In genomic region chr16:50690177-50690576, GRCh38 we compare ENCODE assay signal across 21 cellular contexts.
DNase-seq lines count a peak whose midpoint lies in the region; ATAC-seq and TF ChIP-seq lines count a peak whose summit lies in the region.
"Had no signal": no experiment of that assay in that cellular context is flagged by ENCODE, and none has a peak within 500 bp of the region (broad histone marks: within the 10 kb centered on the region; RNA-seq: fewer than 3 reads in every experiment).

No MANE protein-coding gene starts in this region.

- TF ChIP-seq CTCF in GM10266 (IDR thresholded peaks at IDR 0.05; ENCODE audit: control insufficient read depth, insufficient read depth, low read depth, missing control alignments) (no peak), neutrophil (IDR thresholded peaks at IDR 0.05) (no peak)

- ATAC-seq in GM18868 (IDR thresholded peaks at IDR 0.05; ENCODE audit: unreplicated experiment) (peak; percentile 53), HG03442 (IDR thresholded peaks at IDR 0.05; ENCODE audit: unreplicated experiment) (peak; percentile 46), GM18519 (IDR thresholded peaks at IDR 0.05; ENCODE audit: low FRiP score, unreplicated experiment) (no peak), HG03139 (IDR thresholded peaks at IDR 0.05; ENCODE audit: unreplicated experiment) (no peak)
- ATAC-seq: A549, HCT116 had no signal

- H3K9me3 ChIP-seq in neutrophil, result no peaks in the 10 kb centered on the region
- H3K9me3 ChIP-seq: A549, BLaER1 had no signal

- H3K27ac ChIP-seq in neutrophil, result peak overlapping the region; percentile 93
- H3K27ac ChIP-seq: 22Rv1, A549, BLaER1 had no signal

- H3K4me3 ChIP-seq in neutrophil (ENCODE audit: low read depth in 1 of 2, low read length in 1 of 2), result no peak overlapping the region
- H3K4me3 ChIP-seq: A549, BLaER1 had no signal

- DNase-seq in GM10266 (ENCODE audit: extremely low spot score), result peak; percentile 68
- no peak for DNase-seq in stimulated activated CD4-positive, alpha-beta T cell treated with anti-CD3 and anti-CD28 coated beads, Interleukin-12 subunit alpha, Interleukin-12 subunit beta, amount 100 ng/mL, for 4 hours
- DNase-seq: AML-193; CD4-positive, alpha-beta memory T cell; DMS153; DMS79 treated with DMSO at 0.1 percent for 48 hours; GF-D8; GOT3; H7; HFFc6; Kasumi-1; KBM-7 had no signal

- H3K36me3 ChIP-seq in neutrophil, result no peaks in the 10 kb centered on the region
- H3K36me3 ChIP-seq: BLaER1 had no signal

- no peaks in the 10 kb centered on the region for H3K27me3 ChIP-seq in neutrophil
- H3K27me3 ChIP-seq: BLaER1 had no signal

- peaks cover 67 to 73% of the 10 kb centered on the region in 2 experiments for H3K4me1 ChIP-seq in neutrophil (ENCODE audit: control insufficient read depth in 1 of 2, insufficient read depth in 1 of 2, low read depth in 1 of 2, low read length in 1 of 2)
- H3K4me1 ChIP-seq: A549 had no signal

Comparison
In these comparisons a context has a peak if more than half of its experiments do, and no peak if none do; other contexts are left out.
1. ATAC-seq: peak in GM18868 (single experiment) and HG03442 (single experiment); none in GM18519 (single experiment) and HG03139 (single experiment).